27 cellular contexts compared by ENCODE assay signal in genomic region chr17:18155179-18155578, GRCh38.
"Had no signal": no experiment of that assay in that cellular context is flagged by ENCODE, and none has a peak within 500 bp of the region (broad histone marks: within the 10 kb centered on the region; RNA-seq: fewer than 3 reads in every experiment).

No MANE protein-coding gene starts in this region.

- H3K27me3 Mint-ChIP-seq: activated CD4-positive, alpha-beta T cell treated with anti-CD3 and anti-CD28 coated beads, Interleukin-2, amount 10 ng/mL, durations not matched to agents 7 days and 5 days; activated naive CD8-positive, alpha-beta T cell treated with anti-CD3 and anti-CD28 coated beads, Interleukin-2, amount 10 ng/mL, durations not matched to agents 7 days and 5 days; activated T-cell treated with anti-CD3 and anti-CD28 coated beads, Interleukin-2, amount 50 U/mL, for 24 hours had no signal

- H3K27me3 ChIP-seq: ascending aorta, breast epithelium, cardiac muscle cell, colonic mucosa had no signal

- H3K9me3 ChIP-seq: ascending aorta, breast epithelium, colonic mucosa had no signal

- H3K4me1 ChIP-seq: colonic mucosa had no signal

- H3K36me3 Mint-ChIP-seq: activated naive CD4-positive, alpha-beta T cell treated with anti-CD3 and anti-CD28 coated beads, Interleukin-2, amount 10 ng/mL, durations not matched to agents 7 days and 5 days; activated naive CD4-positive, alpha-beta T cell treated with anti-CD3 and anti-CD28 coated beads, Interleukin-2, amount 50 U/mL, for 72 hours; brain had no signal

- DNase-seq: activated CD4-positive, alpha-beta memory T cell treated with anti-CD3 and anti-CD28 coated beads, Interleukin-2, amount 10 ng/mL, durations not matched to agents 7 days and 5 days; activated CD4-positive, alpha-beta T cell treated with anti-CD3 and anti-CD28 coated beads for 1 hour; activated CD4-positive, alpha-beta T cell treated with anti-CD3 and anti-CD28 coated beads for 4 hours; activated CD4-positive, alpha-beta T cell treated with anti-CD3 and anti-CD28 coated beads, Interleukin-2, amount 10 ng/mL, durations not matched to agents 7 days and 5 days; activated CD4-positive, alpha-beta T cell treated with anti-CD3 and anti-CD28 coated beads, Interleukin-2, amount 50 U/mL, for 4 hours; activated CD8-positive, alpha-beta memory T cell treated with anti-CD3 and anti-CD28 coated beads, Interleukin-2, amount 50 U/mL, for 48 hours; activated gamma-delta T cell; activated naive CD4-positive, alpha-beta T cell; activated naive CD4-positive, alpha-beta T cell treated with anti-CD3 and anti-CD28 coated beads, Interleukin-2, amount 10 ng/mL, durations not matched to agents 7 days and 5 days; activated naive CD8-positive, alpha-beta T cell treated with anti-CD3 and anti-CD28 coated beads, Interleukin-2, amount 10 ng/mL, durations not matched to agents 7 days and 5 days; activated T-cell treated with anti-CD3 and anti-CD28 coated beads for 4 hours; activated T-cell treated with anti-CD3 and anti-CD28 coated beads, Interleukin-2, amount 50 U/mL, for 24 hours; activated T-cell treated with anti-CD3 and anti-CD28 coated beads, Interleukin-2, amount 50 U/mL, for 72 hours; central memory CD4-positive, alpha-beta T cell; cerebellar nuclear complex; colonic mucosa; effector CD8-positive, alpha-beta T cell; foreskin fibroblast; head of caudate nucleus; T-helper 2 cell had no signal

- H3K27ac Mint-ChIP-seq: activated CD4-positive, alpha-beta memory T cell treated with anti-CD3 and anti-CD28 coated beads, Interleukin-2, amount 10 ng/mL, durations not matched to agents 7 days and 5 days; activated CD4-positive, alpha-beta T cell treated with anti-CD3 and anti-CD28 coated beads, Interleukin-2, amount 10 ng/mL, durations not matched to agents 7 days and 5 days; activated naive CD4-positive, alpha-beta T cell treated with anti-CD3 and anti-CD28 coated beads, Interleukin-2, amount 50 U/mL, for 72 hours; activated T-cell treated with anti-CD3 and anti-CD28 coated beads, Interleukin-2, amount 50 U/mL, for 24 hours; activated T-cell treated with anti-CD3 and anti-CD28 coated beads, Interleukin-2, amount 50 U/mL, for 72 hours had no signal

- H3K36me3 ChIP-seq: ascending aorta, breast epithelium, cardiac muscle cell, colonic mucosa had no signal

- H3K9me3 Mint-ChIP-seq: activated CD4-positive, alpha-beta memory T cell treated with anti-CD3 and anti-CD28 coated beads, Interleukin-2, amount 10 ng/mL, durations not matched to agents 7 days and 5 days; activated CD4-positive, alpha-beta T cell treated with anti-CD3 and anti-CD28 coated beads, Interleukin-2, amount 10 ng/mL, durations not matched to agents 7 days and 5 days; activated naive CD4-positive, alpha-beta T cell treated with anti-CD3 and anti-CD28 coated beads, Interleukin-2, amount 10 ng/mL, durations not matched to agents 7 days and 5 days; activated naive CD4-positive, alpha-beta T cell treated with anti-CD3 and anti-CD28 coated beads, Interleukin-2, amount 50 U/mL, for 72 hours; activated naive CD8-positive, alpha-beta T cell treated with anti-CD3 and anti-CD28 coated beads, Interleukin-2, amount 10 ng/mL, durations not matched to agents 7 days and 5 days; activated T-cell treated with anti-CD3 and anti-CD28 coated beads, Interleukin-2, amount 50 U/mL, for 24 hours; activated T-cell treated with anti-CD3 and anti-CD28 coated beads, Interleukin-2, amount 50 U/mL, for 72 hours; brain had no signal

- H3K27ac ChIP-seq: cardiac muscle cell, colonic mucosa had no signal

- H3K4me3 ChIP-seq: ascending aorta, breast epithelium, cardiac muscle cell, colonic mucosa had no signal

- ATAC-seq: activated naive CD4-positive, alpha-beta T cell treated with anti-CD3 and anti-CD28 coated beads, Interleukin-2, amount 50 U/mL, for 72 hours; activated T-cell treated with anti-CD3 and anti-CD28 coated beads, Interleukin-2, amount 50 U/mL, for 72 hours; esophagus mucosa had no signal

- H3K4me3 Mint-ChIP-seq: activated CD4-positive, alpha-beta memory T cell treated with anti-CD3 and anti-CD28 coated beads, Interleukin-2, amount 10 ng/mL, durations not matched to agents 7 days and 5 days; activated naive CD4-positive, alpha-beta T cell treated with anti-CD3 and anti-CD28 coated beads, Interleukin-2, amount 10 ng/mL, durations not matched to agents 7 days and 5 days; activated naive CD8-positive, alpha-beta T cell treated with anti-CD3 and anti-CD28 coated beads, Interleukin-2, amount 10 ng/mL, durations not matched to agents 7 days and 5 days; activated T-cell treated with anti-CD3 and anti-CD28 coated beads, Interleukin-2, amount 50 U/mL, for 24 hours; activated T-cell treated with anti-CD3 and anti-CD28 coated beads, Interleukin-2, amount 50 U/mL, for 72 hours had no signal

- FAIRE-seq: frontal cortex had no signal
